26 cellular contexts compared by ENCODE assay signal in the genomic region with DNA sequence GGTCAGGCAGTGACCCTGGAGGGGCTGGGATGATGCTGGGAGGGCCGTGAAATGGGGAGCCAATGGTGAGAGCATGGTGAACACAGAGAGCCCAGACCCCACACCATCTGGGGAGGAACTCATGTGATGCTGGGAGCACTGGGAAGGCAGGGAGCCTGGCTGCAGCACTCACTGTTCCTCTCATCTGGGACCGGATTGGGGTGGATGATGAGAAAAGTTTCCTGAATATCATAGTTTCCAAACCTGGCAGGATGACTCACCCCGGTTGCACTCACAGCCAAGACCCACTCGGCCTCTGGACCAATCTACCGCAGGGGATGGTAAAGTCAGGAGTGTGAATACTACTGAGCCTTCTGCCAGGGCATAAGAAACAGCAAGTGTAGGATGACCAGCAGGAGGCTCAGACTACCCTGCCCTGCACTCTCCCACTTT. TPM values are rescaled to one million over a fixed set of nuclear protein-coding genes. Genes with fewer than 3 reads are reported as not detected.
DNase-seq lines count a peak whose midpoint lies in the region; ATAC-seq, FAIRE-seq and TF ChIP-seq lines count a peak whose summit lies in the region.
"Had no signal": no experiment of that assay in that cellular context is flagged by ENCODE, and none has a peak within 500 bp of the region (broad histone marks: within the 10 kb centered on the region; RNA-seq: fewer than 3 reads in every experiment).

No MANE protein-coding gene starts in this region.

- TF ChIP-seq EP300 in H1 (IDR thresholded peaks at IDR 0.05; ENCODE audit: borderline replicate concordance in 1 of 2, low read depth in 2 of 2, low read length in 2 of 2) = no peak

- no peak overlapping the region for H4K8ac ChIP-seq in H1 (ENCODE audit: extremely low read depth, insufficient read depth, low read length)

- peak; percentile 53 for ATAC-seq in stimulated activated naive CD8-positive, alpha-beta T cell treated with anti-CD3 and anti-CD28 coated beads, Interleukin-15, Interleukin-2, amounts not matched to agents 100 U/mL and 50 U/mL, for 24 hours
- no peak for ATAC-seq in pancreas
- ATAC-seq: effector memory CD8-positive, alpha-beta T cell; gastrocnemius medialis; naive thymus-derived CD4-positive, alpha-beta T cell had no signal

- no peak for TF ChIP-seq RAD21 in H1 (IDR thresholded peaks at IDR 0.05 in 1 of 2, conservative IDR thresholded peaks at IDR 0.05 in 1 of 2; ENCODE audit: low read depth in 2 of 2, low read length in 2 of 2)

- POLR2A ChIA-PET in H1 (lab: Charles Lee; ENCODE audit: partially characterized antibody) = no interaction called here

- H3K9me3 ChIP-seq in H1 (ENCODE audit: insufficient read depth in 2 of 2, low read depth in 1 of 2, low read length in 1 of 2) (no peaks in the 10 kb centered on the region; a peak in 1 of 4 replicates), pancreas (no peaks in the 10 kb centered on the region), HAP-1 (0 out of 2 replicates have a peak, but pooled peaks cover 3% of the 10 kb centered on the region)
- H3K9me3 ChIP-seq: thyroid gland had no signal

- TF ChIP-seq CTCF in H1 (IDR thresholded peaks at IDR 0.05; ENCODE audit: control extremely low read depth in 1 of 3, insufficient read depth in 1 of 3, low read depth in 1 of 3, low read length in 3 of 3) = peak in 1 of 3 experiments; percentile 5; a peak in 1 of 4 replicates
- TF ChIP-seq CTCF in pancreas (IDR thresholded peaks at IDR 0.05) = no peak

- H3K27ac ChIP-seq in H1 (ENCODE audit: low read depth, low read length) (no peak overlapping the region), pancreas (no peak overlapping the region)
- H3K27ac ChIP-seq: esophagus muscularis mucosa, gastrocnemius medialis, left ventricle myocardium inferior, RWPE1, thyroid gland, WERI-Rb-1 had no signal

- no peak overlapping the region for H3K4me2 ChIP-seq in H1 (ENCODE audit: insufficient read depth in 1 of 2, low read depth in 2 of 2, low read length in 2 of 2)

- FAIRE-seq in H1 (lab: Jason Lieb, UNC) = no peak
- no peak for FAIRE-seq in pancreas (lab: Jason Lieb, UNC)
- FAIRE-seq: colon, D721Med had no signal

- no peak overlapping the region for H4K91ac ChIP-seq in H1 (replicated peaks; ENCODE audit: insufficient read length, low read length)

- DNase-seq in HT1080 (ENCODE audit: low read depth) (peak; percentile 61), RPMI7951 (ENCODE audit: low read depth) (peak; percentile 40), H1 (ENCODE audit: low read depth in 1 of 2, low spot score in 2 of 2) (no peak), pancreas (no peak), HAP-1 (ENCODE audit: low spot score in 2 of 2) (no peak)
- no peak for DNase-seq in stimulated activated naive CD8-positive, alpha-beta T cell treated with anti-CD3 and anti-CD28 coated beads, Interleukin-15, Interleukin-2, amounts not matched to agents 100 U/mL and 50 U/mL, for 24 hours
- no peak for DNase-seq in activated CD4-positive, alpha-beta T cell treated with anti-CD3 and anti-CD28 coated beads, Interleukin-2, amount 50 U/mL, for 4 hours
- DNase-seq: activated gamma-delta T cell; effector memory CD8-positive, alpha-beta T cell; gastrocnemius medialis; hippocampal formation; IMR-90; left ventricle myocardium inferior; MV-4-11; NCI-H2171 treated with DMSO at 0.1 percent for 48 hours; NCI-H526 treated with DMSO at 0.1 percent for 48 hours; occipital lobe; stimulated activated naive CD4-positive, alpha-beta T cell; thyroid gland; WERI-Rb-1 had no signal

- H2BK12ac ChIP-seq in H1 (ENCODE audit: low read depth, low read length) = peak overlapping the region; percentile 6; the same call in 1 of the 2 replicates

- TF ChIP-seq POLR2A in H1 (IDR thresholded peaks at IDR 0.05; ENCODE audit: control extremely low read depth in 1 of 2, low read depth in 2 of 2, low read length in 2 of 2) = no peak

- no peak overlapping the region for H2BK15ac ChIP-seq in H1 (ENCODE audit: low read length)

- peaks cover 2 to 13% (median 11%) of the 10 kb centered on the region in 4 experiments for H3K4me1 ChIP-seq in H1 (replicated peaks in 1 of 4; ENCODE audit: control insufficient read depth in 3 of 4, insufficient read depth in 4 of 4, low read length in 3 of 4)
- H3K4me1 ChIP-seq in pancreas = peaks cover 6 to 8% (median 6%) of the 10 kb centered on the region in 3 donors
- no peaks in the 10 kb centered on the region for H3K4me1 ChIP-seq in HAP-1

- H3K14ac ChIP-seq in H1 (ENCODE audit: insufficient read length) = no peak overlapping the region

- H3K27me3 ChIP-seq in H1 (replicated peaks in 1 of 4; ENCODE audit: control insufficient read depth in 3 of 4, extremely low read depth in 1 of 4, insufficient read depth in 3 of 4, low read length in 3 of 4) (peaks cover 72 to 94% (median 87%) of the 10 kb centered on the region in 4 experiments), pancreas (peaks cover 0 to 24% (median 5%) of the 10 kb centered on the region in 4 donors), HAP-1 (ENCODE audit: low read depth) (peaks cover 73% of the 10 kb centered on the region)

- intact Hi-C loops in pancreas (cut with DNase I) = no loop called here

- no peak overlapping the region for H3K56ac ChIP-seq in H1 (replicated peaks; ENCODE audit: insufficient read length, low read depth, low read length)

- 25% methylated on average over 5 of the region's 5 CpGs; no CpG with 5 or more reads in 1 of the 2 experiments for WGBS in H1 (ENCODE audit: extremely low coverage in 1 of 2, insufficient coverage in 1 of 2, insufficient read length in 1 of 2, insufficient replicate concordance in 2 of 2, low coverage in 1 of 2, low lambda C conversion rate in 2 of 2, missing lambda C conversion rate in 1 of 2), 2 experiments
- 43 to 57% methylated on average over 5 of the region's 5 CpGs for WGBS in pancreas, 2 donors

- H3K9ac ChIP-seq in H1 (replicated peaks in 1 of 4; ENCODE audit: extremely low read depth in 1 of 4, low read depth in 3 of 4, low read length in 3 of 4) = no peak overlapping the region

- H2AFZ ChIP-seq in H1 (ENCODE audit: low read length) = no peak overlapping the region

- in situ Hi-C loops in HAP-1 (cut with MboI; ENCODE audit: low sequenced_read_pairs) = no loop called here

- H3K23me2 ChIP-seq in H1 (ENCODE audit: low read depth, low read length) = no peaks in the 10 kb centered on the region; the same call in 1 of the 2 replicates

- H3K36me3 ChIP-seq in H1 (ENCODE audit: control insufficient read depth in 2 of 4, insufficient read depth in 4 of 4, low read length in 3 of 4) (no peaks in the 10 kb centered on the region), pancreas (no peaks in the 10 kb centered on the region), HAP-1 (replicated peaks) (no peaks in the 10 kb centered on the region)
- H3K36me3 ChIP-seq: esophagus muscularis mucosa, gastrocnemius medialis, left ventricle myocardium inferior, thyroid gland, WERI-Rb-1 had no signal

- no peak overlapping the region for H4K5ac ChIP-seq in H1 (ENCODE audit: insufficient read length, low read depth, low read length)

- H3K4ac ChIP-seq in H1 (replicated peaks; ENCODE audit: insufficient read length, low read depth, low read length) = no peak overlapping the region

- no peak overlapping the region for H2BK120ac ChIP-seq in H1 (replicated peaks; ENCODE audit: low read depth, low read length)

- H3K18ac ChIP-seq in H1 (ENCODE audit: extremely low read depth, low read length) = no peak overlapping the region

- H3K79me1 ChIP-seq in H1 (ENCODE audit: low read depth, low read length) = no peaks in the 10 kb centered on the region

- CTCF ChIA-PET in H1 (lab: Charles Lee; ENCODE audit: partially characterized antibody) = interaction anchor here (1.1 kb wide), 1 partner anchor 86 kb away, joined by 3 read pairs; no protein-coding TSS in a partner anchor

- H2AK5ac ChIP-seq in H1 (ENCODE audit: low read depth, low read length) = 0 out of 2 replicates have a peak overlapping the region, but pooled peaks have one; percentile 69

- no peak overlapping the region for H2BK20ac ChIP-seq in H1 (ENCODE audit: low read length)

- H4K20me1 ChIP-seq in H1 (replicated peaks in 1 of 2; ENCODE audit: control insufficient read depth in 1 of 2, insufficient read depth in 2 of 2, low read length in 2 of 2) = peaks cover 5 to 17% of the 10 kb centered on the region in 2 experiments

- no peak overlapping the region for H2BK5ac ChIP-seq in H1 (ENCODE audit: low read depth, low read length)

- no peak overlapping the region for H3K23ac ChIP-seq in H1 (ENCODE audit: insufficient read length)

- no peak overlapping the region for H3K4me3 ChIP-seq in H1 (ENCODE audit: extremely low read depth in 1 of 4, insufficient read depth in 2 of 4, low read depth in 3 of 4, low read length in 4 of 4)
- no peak overlapping the region for H3K4me3 ChIP-seq in pancreas
- H3K4me3 ChIP-seq in HAP-1 = no peak overlapping the region
- H3K4me3 ChIP-seq: esophagus muscularis mucosa, gastrocnemius medialis, left ventricle myocardium inferior, thyroid gland had no signal

- no peaks in the 10 kb centered on the region for H3K79me2 ChIP-seq in H1 (ENCODE audit: control insufficient read depth in 1 of 2, insufficient read depth in 2 of 2, low read length in 2 of 2)

RNA-seq across cellular contexts. Expression of a gene that starts 21.8 kb away (rescaled TPM):
- total RNA-seq in HT1080 (2014; rRNA removed; shearing (Covaris generic)) = not detected in 2 replicates
- 0.05 TPM in 1 of 2 replicates, not detected in the other for polyA plus RNA-seq in HT1080 (2015; cell fraction: cytosol; rRNA removed)
- not detected in 2 replicates for polyA plus RNA-seq in HT1080 (2015; cell fraction: nucleus; rRNA removed)
- total RNA-seq in RPMI7951 (2014; rRNA removed; shearing (Covaris generic)) = 0.20 and 0.36 TPM in 2 replicates
- 0.42 and 0.60 TPM in 2 replicates for total RNA-seq in H1 (2021; fragmentation: NEBNext Ultra II Directional; extraction: Animal tissue kit (Norgen Biotek cat#: 25700))
- polyA plus RNA-seq in H1 (2011; rRNA removed) (0.32 and 0.42 TPM in 2 replicates), pancreas (under 1 TPM in 1 of 2 donors, not detected in 1; 0.02 TPM)
- polyA plus RNA-seq in H1 (2011; cell fraction: cytosol; rRNA removed) = 0.52 TPM
- 1.1 TPM for polyA plus RNA-seq in H1 (2011; cell fraction: nucleus; rRNA removed)
- polyA plus RNA-seq in H1 (2012, experiment 1 of 2) = 0.43 to 0.70 TPM (median 0.55 TPM) in 4 replicates
- polyA plus RNA-seq in H1 (2012, experiment 2 of 2) = 0.04 TPM
- 1.1 TPM for polyA plus RNA-seq in H1 (2013, experiment 1 of 2)
- polyA plus RNA-seq in H1 (2013, experiment 2 of 2) = 0.92 TPM
- 0.24 and 0.60 TPM in 2 replicates for polyA minus RNA-seq in H1 (2011; rRNA and poly(A)+ RNA removed)
- 0.59 TPM for polyA minus RNA-seq in H1 (2011; cell fraction: cytosol; rRNA and poly(A)+ RNA removed)
- polyA minus RNA-seq in H1 (2011; cell fraction: nucleus; rRNA and poly(A)+ RNA removed) = 1.2 TPM
- 1 to 10 TPM in 1 of 6 donors, under 1 TPM in 3, not detected in 2; 0.04 to 1.3 (median 0.09) TPM for total RNA-seq in pancreas
- polyA plus RNA-seq: naive thymus-derived CD4-positive, alpha-beta T cell had no signal

RNA-seq across cellular contexts. Expression of a gene that starts 39.8 kb away (rescaled TPM):
- not detected in 2 replicates for total RNA-seq in HT1080 (2014; rRNA removed; shearing (Covaris generic))
- not detected in 2 replicates for polyA plus RNA-seq in HT1080 (2015; cell fraction: cytosol; rRNA removed)
- 0.86 TPM in 1 of 2 replicates, not detected in the other for polyA plus RNA-seq in HT1080 (2015; cell fraction: nucleus; rRNA removed)
- total RNA-seq in RPMI7951 (2014; rRNA removed; shearing (Covaris generic)) = not detected in 2 replicates
- total RNA-seq in H1 (2021; fragmentation: NEBNext Ultra II Directional; extraction: Animal tissue kit (Norgen Biotek cat#: 25700)) = not detected in 2 replicates
- polyA plus RNA-seq in H1 (2011; rRNA removed) (not detected in 2 replicates), pancreas (not detected)
- polyA plus RNA-seq in H1 (2011; cell fraction: cytosol; rRNA removed) = not detected
- polyA plus RNA-seq in H1 (2011; cell fraction: nucleus; rRNA removed) = not detected
- polyA plus RNA-seq in H1 (2012, experiment 1 of 2) = not detected in 4 replicates
- polyA plus RNA-seq in H1 (2012, experiment 2 of 2) = not detected
- polyA plus RNA-seq in H1 (2013, experiment 1 of 2) = not detected
- not detected for polyA plus RNA-seq in H1 (2013, experiment 2 of 2)
- polyA minus RNA-seq in H1 (2011; rRNA and poly(A)+ RNA removed) = not detected in 2 replicates
- not detected for polyA minus RNA-seq in H1 (2011; cell fraction: cytosol; rRNA and poly(A)+ RNA removed)
- polyA minus RNA-seq in H1 (2011; cell fraction: nucleus; rRNA and poly(A)+ RNA removed) = not detected
- under 1 TPM in 2 of 6 donors, not detected in 4; 0.46 to 0.53 TPM for total RNA-seq in pancreas
- total RNA-seq: esophagus muscularis mucosa; gastrocnemius medialis; IMR-90; left ventricle myocardium inferior; mesothelial cell of epicardium; naive thymus-derived CD4-positive, alpha-beta T cell; thyroid gland had no signal
- polyA plus RNA-seq: IMR-90; naive thymus-derived CD4-positive, alpha-beta T cell had no signal

RNA-seq across cellular contexts. Expression of a gene that starts 43.7 kb away (rescaled TPM):
- 11.6 and 12.2 TPM in 2 replicates for total RNA-seq in HT1080 (2014; rRNA removed; shearing (Covaris generic))
- 22.5 and 23.9 TPM in 2 replicates for polyA plus RNA-seq in HT1080 (2015; cell fraction: cytosol; rRNA removed)
- 24.8 and 25.7 TPM in 2 replicates for polyA plus RNA-seq in HT1080 (2015; cell fraction: nucleus; rRNA removed)
- total RNA-seq in RPMI7951 (2014; rRNA removed; shearing (Covaris generic)) = 21.8 and 21.9 TPM in 2 replicates
- total RNA-seq in H1 (2021; fragmentation: NEBNext Ultra II Directional; extraction: Animal tissue kit (Norgen Biotek cat#: 25700)) = not detected in 2 replicates
- polyA plus RNA-seq in H1 (2011; rRNA removed) = 0.05 TPM in 1 of 2 replicates, not detected in the other
- not detected for polyA plus RNA-seq in H1 (2011; cell fraction: cytosol; rRNA removed)
- not detected for polyA plus RNA-seq in H1 (2011; cell fraction: nucleus; rRNA removed)
- polyA plus RNA-seq in H1 (2012, experiment 1 of 2) = not detected in 4 replicates
- not detected for polyA plus RNA-seq in H1 (2012, experiment 2 of 2)
- polyA plus RNA-seq in H1 (2013, experiment 1 of 2) = 0.04 TPM
- polyA plus RNA-seq in H1 (2013, experiment 2 of 2) = 0.04 TPM
- polyA minus RNA-seq in H1 (2011; rRNA and poly(A)+ RNA removed) = not detected in 2 replicates
- not detected for polyA minus RNA-seq in H1 (2011; cell fraction: cytosol; rRNA and poly(A)+ RNA removed)
- not detected for polyA minus RNA-seq in H1 (2011; cell fraction: nucleus; rRNA and poly(A)+ RNA removed)
- total RNA-seq in pancreas = under 1 TPM in 3 of 6 donors, not detected in 3; 0.25 to 0.37 (median 0.34) TPM
- under 1 TPM; 0.19 TPM for polyA plus RNA-seq in pancreas

Comparison
In these comparisons a context has a peak if more than half of its experiments do, and no peak if none do; other contexts are left out.
1. DNase-seq: peak in HT1080 (single experiment) and RPMI7951 (single experiment); none in H1 (0 of 2), stimulated activated naive CD8-positive, alpha-beta T cell treated with anti-CD3 and anti-CD28 coated beads, Interleukin-15, Interleukin-2, amounts not matched to agents 100 U/mL and 50 U/mL, for 24 hours (single experiment), activated CD4-positive, alpha-beta T cell treated with anti-CD3 and anti-CD28 coated beads, Interleukin-2, amount 50 U/mL, for 4 hours (0 of 2), pancreas (0 of 6) and HAP-1 (0 of 2).